Comparison of ENCODE assay signal across 9 cellular contexts in the genomic region with DNA sequence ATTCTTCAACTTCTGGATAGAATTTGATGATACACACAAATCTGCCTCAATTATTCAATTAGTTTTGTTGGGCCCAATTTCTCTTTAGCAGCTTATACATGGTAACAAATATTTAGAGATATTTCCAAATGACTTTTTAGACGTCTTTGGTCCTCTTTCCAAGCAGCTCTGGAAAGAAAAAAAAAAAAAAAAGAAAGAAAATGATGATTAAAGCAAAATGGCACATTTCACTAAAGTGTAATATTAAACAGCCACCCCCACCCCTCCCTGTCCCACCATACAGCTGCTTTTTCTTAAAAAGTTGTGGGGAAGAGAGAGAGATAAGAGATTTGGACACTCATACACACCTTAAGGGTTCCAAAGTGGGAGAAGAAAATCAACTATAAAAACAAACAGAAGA. TPM values are rescaled to one million over a fixed set of nuclear protein-coding genes. Genes with fewer than 3 reads are reported as not detected.
DNase-seq lines count a peak whose midpoint lies in the region; ATAC-seq and TF ChIP-seq lines count a peak whose summit lies in the region.
"Had no signal": no experiment of that assay in that cellular context is flagged by ENCODE, and none has a peak within 500 bp of the region (broad histone marks: within the 10 kb centered on the region; RNA-seq: fewer than 3 reads in every experiment).

No MANE protein-coding gene starts in this region.

- ATAC-seq in GM21367 (IDR thresholded peaks at IDR 0.05; ENCODE audit: unreplicated experiment) = no peak

- H3K4me1 Mint-ChIP-seq in Calu3 (ENCODE audit: low read depth, unreplicated experiment) = peaks cover 31% of the 10 kb centered on the region

- no peaks in the 10 kb centered on the region for H3K9me2 ChIP-seq in PC-9 (ENCODE audit: insufficient read depth)

- H3K4me2 ChIP-seq in PC-9 = peak overlapping the region; percentile 89

- H3K4me1 ChIP-seq in PC-9 (replicated peaks; ENCODE audit: insufficient read depth) (peaks cover 6% of the 10 kb centered on the region; the same call in 1 of the 2 replicates), ovary (ENCODE audit: insufficient read depth) (peaks cover 3% of the 10 kb centered on the region)

- 36 to 57% (median 37%) methylated on average over 1 of the region's 1 CpG for WGBS in ovary, 3 donors

- no peaks in the 10 kb centered on the region for H3K27me3 ChIP-seq in PC-9 (ENCODE audit: insufficient read depth, low read depth)
- no peaks in the 10 kb centered on the region for H3K27me3 ChIP-seq in ovary

- no peaks in the 10 kb centered on the region for H3K27me3 Mint-ChIP-seq in Calu3 (ENCODE audit: unreplicated experiment)

- POLR2A ChIA-PET in PC-9 (lab: Charles Lee; ENCODE audit: unreplicated experiment) = interaction anchor here (0.7 kb wide), 1 partner anchor 218 kb away, joined by 4 read pairs; no protein-coding TSS in a partner anchor

- no peak for TF ChIP-seq EP300 in ovary (IDR thresholded peaks at IDR 0.05)

- H3K36me3 Mint-ChIP-seq in Calu3 (ENCODE audit: insufficient read depth, unreplicated experiment) = peaks cover 39% of the 10 kb centered on the region

- H3F3A ChIP-seq in PC-9 (ENCODE audit: insufficient read depth, low read depth) = no peaks in the 10 kb centered on the region; the same call in 1 of the 2 replicates

- TF ChIP-seq POLR2A in ovary (IDR thresholded peaks at IDR 0.05) = no peak

- H3K4me3 ChIP-seq in PC-9 = peak overlapping the region; percentile 85
- peak overlapping the region; percentile 79 for H3K4me3 ChIP-seq in epithelial cell of proximal tubule (ENCODE audit: low read depth, low read length)
- H3K4me3 ChIP-seq in ovary = peak overlapping the region; percentile 50

- TF ChIP-seq CTCF in Calu3 (IDR thresholded peaks at IDR 0.05; ENCODE audit: unreplicated experiment) (no peak), PC-9 (conservative IDR thresholded peaks at IDR 0.05) (no peak), epithelial cell of proximal tubule (conservative IDR thresholded peaks at IDR 0.05; ENCODE audit: low read depth, low read length) (no peak), ovary (IDR thresholded peaks at IDR 0.05) (no peak), GM10266 (IDR thresholded peaks at IDR 0.05; ENCODE audit: control insufficient read depth, insufficient read depth, low read depth, missing control alignments) (no peak)

- no peaks in the 10 kb centered on the region for H3K9me3 Mint-ChIP-seq in Calu3 (ENCODE audit: low read depth, unreplicated experiment)

- H2AFZ ChIP-seq in PC-9 = peak overlapping the region; percentile 86

- H3K9me3 ChIP-seq in PC-9 (ENCODE audit: insufficient read depth, low read depth) = no peaks in the 10 kb centered on the region
- no peaks in the 10 kb centered on the region for H3K9me3 ChIP-seq in ovary

- H3K27ac ChIP-seq in PC-9 (peak overlapping the region; percentile 78), ovary (no peak overlapping the region)

- no TSS peak for BruUV-seq in Calu3 (replicated peaks; lab: Mats Ljungman, UMichigan)
- BruUV-seq in PC-9 (replicated peaks; lab: Mats Ljungman, UMichigan) = no TSS peak

- peaks cover 18% of the 10 kb centered on the region for H3K36me3 ChIP-seq in PC-9 (ENCODE audit: low read depth)
- no peaks in the 10 kb centered on the region for H3K36me3 ChIP-seq in ovary

- DNase-seq in Calu3 (no peak), PC-9 (no peak), epithelial cell of proximal tubule (ENCODE audit: low read depth) (no peak), ovary (no peak), GM10266 (ENCODE audit: extremely low spot score) (no peak), NCI-H128 (lab: John Stamatoyannopoulos, UW; ENCODE audit: unreplicated experiment) (no peak), dermis blood vessel endothelial cell (no peak)
- DNase-seq: stimulated activated CD4-positive, alpha-beta T cell treated with anti-CD3 and anti-CD28 coated beads, Interleukin-2, amount 100 ng/mL, for 48 hours had no signal

- H3K27ac Mint-ChIP-seq in Calu3 (ENCODE audit: unreplicated experiment) = peak overlapping the region; percentile 93

- peaks cover 48% of the 10 kb centered on the region for H3K79me2 ChIP-seq in PC-9 (ENCODE audit: low read depth)

- intact Hi-C loops in Calu3 (cut with micrococcal nuclease; ENCODE audit: unreplicated experiment) (loop anchor here (2.0 to 5.0 kb wide), 2 partner anchors 13 to 81 kb away; partner anchors contain the start of gene SELL), PC-9 (cut with micrococcal nuclease; ENCODE audit: unreplicated experiment) (loop anchor here (1.0 to 10.0 kb wide), 3 partner anchors 12 to 309 kb away; partner anchors contain the start of gene SLC19A2), ovary (cut with DNase I) (no loop called here)

- CTCF ChIA-PET in Calu3 (lab: Charles Lee) (no interaction called here), PC-9 (lab: Charles Lee) (interaction anchor here (0.7 kb wide), 1 partner anchor 258 kb away, joined by 6 read pairs; no protein-coding TSS in a partner anchor)

- H3K4me3 Mint-ChIP-seq in Calu3 (ENCODE audit: low read depth, unreplicated experiment) = peak overlapping the region; percentile 93

- H4K20me1 ChIP-seq in PC-9 (ENCODE audit: insufficient read depth) = no peaks in the 10 kb centered on the region

RNA-seq across cellular contexts. Expression of gene METTL18, which starts 1.0 kb away (rescaled TPM):
- total RNA-seq in Calu3 (2022) (11.2 and 13.3 TPM in 2 replicates), PC-9 (2021) (7.5 and 11.4 TPM in 2 replicates), epithelial cell of proximal tubule (5.7 and 9.4 TPM in 2 replicates), ovary (1 to 10 TPM; 4.0 to 9.3 (median 7.4) TPM), dermis blood vessel endothelial cell (7.2 and 9.0 TPM in 2 replicates)
- polyA plus RNA-seq in ovary = 1 to 10 TPM; 7.8 to 9.5 TPM

RNA-seq across cellular contexts. Expression of gene SELE, which starts 59.9 kb away (rescaled TPM):
- total RNA-seq in Calu3 (2022) (not detected in 2 replicates), PC-9 (2021) (not detected in 2 replicates), epithelial cell of proximal tubule (not detected in 2 replicates), ovary (10 to 100 TPM in 1 of 7 donors, 1 to 10 TPM in 4, under 1 TPM in 2; 0.58 to 16.9 (median 2.6) TPM), dermis blood vessel endothelial cell (5.7 and 24.3 TPM in 2 replicates)
- polyA plus RNA-seq in ovary = 1 to 10 TPM; 1.7 to 2.9 TPM

Comparison
In these comparisons a context has a peak if more than half of its experiments do, and no peak if none do; other contexts are left out.
1. intact Hi-C loops: an anchor here in Calu3 (2.0 to 5.0 kb wide) and PC-9 (1.0 to 10.0 kb wide); none called in ovary.